8 cellular contexts compared by ENCODE assay signal in genomic region chr6:8789878-8790277, GRCh38.
"Had no signal": no experiment of that assay in that cellular context is flagged by ENCODE, and none has a peak within 500 bp of the region (broad histone marks: within the 10 kb centered on the region; RNA-seq: fewer than 3 reads in every experiment).

No MANE protein-coding gene starts in this region.

- H3K4me3 Mint-ChIP-seq: IgD-negative memory B cell had no signal

- H3K9me3 ChIP-seq: HAP-1 had no signal

- H3K27ac Mint-ChIP-seq: IgD-negative memory B cell had no signal

- DNase-seq: GM23248, H7, KG1 had no signal

- H3K4me3 ChIP-seq: GM23248, HAP-1 had no signal

- ATAC-seq: HCT116, HepG2 had no signal

- H3K9ac ChIP-seq: GM23248 had no signal

- H2AFZ ChIP-seq: GM23248 had no signal

- FAIRE-seq: HepG2 had no signal

- H3K4me1 ChIP-seq: HAP-1 had no signal

- H3K36me3 ChIP-seq: HAP-1 had no signal

- H3K27ac ChIP-seq: GM23248, HL-60 had no signal
